ENCODE assay signal across 15 cellular contexts in the genomic region with DNA sequence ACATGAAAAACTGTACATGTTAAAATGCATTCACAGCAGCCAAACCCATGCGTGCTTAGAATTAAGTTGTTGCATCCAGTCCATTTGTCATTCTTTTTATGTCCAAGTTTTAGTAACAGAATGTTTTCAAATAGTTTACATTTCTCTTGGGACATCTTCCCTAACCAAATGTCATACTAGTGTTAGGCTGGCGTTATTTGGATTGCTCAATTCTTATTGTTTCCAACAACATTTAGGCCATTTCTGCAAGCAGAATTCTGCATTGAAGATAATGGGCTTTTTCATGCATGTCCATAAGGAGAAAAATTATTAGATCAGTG.
"Had no signal": no experiment of that assay in that cellular context is flagged by ENCODE, and none has a peak within 500 bp of the region (broad histone marks: within the 10 kb centered on the region; RNA-seq: fewer than 3 reads in every experiment).

No MANE protein-coding gene starts in this region.

- H3K27ac ChIP-seq: body of pancreas, thoracic aorta had no signal

- H3K9me3 ChIP-seq: body of pancreas, thoracic aorta had no signal

- H3K27me3 ChIP-seq: body of pancreas had no signal

- H3K4me1 ChIP-seq: body of pancreas had no signal

- DNase-seq: activated CD4-positive, alpha-beta T cell treated with anti-CD3 and anti-CD28 coated beads, Interleukin-2, amount 50 U/mL, for 1 hour; activated CD4-positive, CD25-positive, alpha-beta regulatory T cell; activated T-cell treated with anti-CD3 and anti-CD28 coated beads for 4 hours; amniotic stem cell; endodermal cell; glutamatergic neuron; left colon; mammary epithelial cell; nephron progenitor cell; stimulated activated CD4-positive, alpha-beta T cell treated with anti-CD3 and anti-CD28 coated beads, Interleukin-4, amount 100 ng/mL, for 4 hours; stimulated activated naive CD8-positive, alpha-beta T cell treated with anti-CD3 and anti-CD28 coated beads, Interleukin-15, amount 100 ng/mL, for 72 hours; T-helper 17 cell had no signal

- H3K36me3 ChIP-seq: thoracic aorta had no signal

- ATAC-seq: body of pancreas; esophagus mucosa; left colon; stimulated activated naive CD8-positive, alpha-beta T cell treated with anti-CD3 and anti-CD28 coated beads, Interleukin-15, amount 100 ng/mL, for 72 hours; T-helper 17 cell had no signal

- H3K4me3 ChIP-seq: body of pancreas, thoracic aorta had no signal
